ENCODE assay signal across 14 cellular contexts in genomic region chr15:62545392-62546227, GRCh38.
DNase-seq lines count a peak whose midpoint lies in the region; ATAC-seq and TF ChIP-seq lines count a peak whose summit lies in the region.
"Had no signal": no experiment of that assay in that cellular context is flagged by ENCODE, and none has a peak within 500 bp of the region (broad histone marks: within the 10 kb centered on the region; RNA-seq: fewer than 3 reads in every experiment).

No MANE protein-coding gene starts in this region.

- H3K9me3 Mint-ChIP-seq in endodermal cell = no peaks in the 10 kb centered on the region
- no peaks in the 10 kb centered on the region for H3K9me3 Mint-ChIP-seq in mesothelial cell of epicardium
- H3K9me3 Mint-ChIP-seq: stimulated activated naive CD8-positive, alpha-beta T cell treated with anti-CD3 and anti-CD28 coated beads, Interleukin-15, Interleukin-2, amounts not matched to agents 100 ng/mL and 50 ng/mL, for 24 hours had no signal

- peak overlapping the region; percentile 4 for H3K27ac Mint-ChIP-seq in endodermal cell
- no peak overlapping the region for H3K27ac Mint-ChIP-seq in mesothelial cell of epicardium
- H3K27ac Mint-ChIP-seq: stimulated activated naive CD8-positive, alpha-beta T cell treated with anti-CD3 and anti-CD28 coated beads, Interleukin-15, Interleukin-2, amounts not matched to agents 100 ng/mL and 50 ng/mL, for 24 hours had no signal

- H3K36me3 Mint-ChIP-seq in endodermal cell (ENCODE audit: low read depth) (no peaks in the 10 kb centered on the region), mesothelial cell of epicardium (no peaks in the 10 kb centered on the region)

- TF ChIP-seq EP300 in transverse colon (IDR thresholded peaks at IDR 0.05; ENCODE audit: low read depth) = no peak

- no peak for TF ChIP-seq POLR2A in transverse colon (IDR thresholded peaks at IDR 0.05)

- WGBS in endodermal cell (ENCODE audit: insufficient coverage in 1 of 2, insufficient read length in 1 of 2), 2 experiments = 94 to 100% methylated on average over 3 to 4 of the region's 4 CpGs
- WGBS in lung, 2 donors = 46 to 68% methylated on average over 4 of the region's 4 CpGs
- 47% methylated on average over 4 of the region's 4 CpGs; no CpG with 5 or more reads in 1 of the 2 donors for WGBS in transverse colon (ENCODE audit: low coverage in 1 of 2), 2 donors

- intact Hi-C loops in transverse colon (cut with DNase I; ENCODE audit: low total_unique reads) = no loop called here

- H3K4me3 ChIP-seq in endodermal cell (ENCODE audit: low read length) (no peak overlapping the region), lung (no peak overlapping the region), transverse colon (no peak overlapping the region)

- no peak overlapping the region for H3K9ac ChIP-seq in endodermal cell (ENCODE audit: extremely low read depth, low read length, poor library complexity, severe bottlenecking)

- H3K9me3 ChIP-seq in endodermal cell (ENCODE audit: control insufficient read depth, low read length) (no peaks in the 10 kb centered on the region), lung (ENCODE audit: control insufficient read depth in 2 of 2, insufficient read depth in 1 of 2, low read length in 1 of 2) (no peaks in the 10 kb centered on the region), transverse colon (no peaks in the 10 kb centered on the region)

- TF ChIP-seq CTCF in endodermal cell (conservative IDR thresholded peaks at IDR 0.05) (no peak), lung (IDR thresholded peaks at IDR 0.05; ENCODE audit: control extremely low read depth, extremely low read depth) (no peak), transverse colon (IDR thresholded peaks at IDR 0.05) (no peak), mesothelial cell of epicardium (IDR thresholded peaks at IDR 0.05; ENCODE audit: unreplicated experiment) (no peak)

- H3K36me3 ChIP-seq in endodermal cell (ENCODE audit: control insufficient read depth, insufficient read depth, low read length) (no peaks in the 10 kb centered on the region), lung (ENCODE audit: control insufficient read depth in 2 of 2, insufficient read depth in 2 of 2, low read length in 2 of 2) (no peaks in the 10 kb centered on the region), transverse colon (no peaks in the 10 kb centered on the region)

- H3K4me3 Mint-ChIP-seq in endodermal cell (no peak overlapping the region), mesothelial cell of epicardium (no peak overlapping the region)
- H3K4me3 Mint-ChIP-seq: stimulated activated naive CD8-positive, alpha-beta T cell treated with anti-CD3 and anti-CD28 coated beads, Interleukin-15, Interleukin-2, amounts not matched to agents 100 ng/mL and 50 ng/mL, for 24 hours had no signal

- H3K27ac ChIP-seq in endodermal cell (ENCODE audit: low read depth, low read length) (no peak overlapping the region), lung (ENCODE audit: low read depth in 1 of 2, low read length in 1 of 2) (peak overlapping the region; percentile 41 to 46), transverse colon (peak overlapping the region; percentile 43 to 58 (median 52))
- H3K27ac ChIP-seq: 22Rv1 had no signal

- DNase-seq in NCI-H1105 treated with DMSO at 0.1 percent for 48 hours (lab: John Stamatoyannopoulos, UW) = peak; percentile 18
- DNase-seq in NCI-H1105 (lab: John Stamatoyannopoulos, UW) = no peak
- no peak for DNase-seq in endodermal cell
- peak; percentile 34 for DNase-seq in lung (ENCODE audit: low spot score)
- DNase-seq in transverse colon = peak; percentile 67
- no peak for DNase-seq in mesothelial cell of epicardium (ENCODE audit: low spot score in 2 of 2, unreplicated experiment in 2 of 2)
- DNase-seq in NCI-H226 = no peak
- DNase-seq: activated T-cell treated with anti-CD3 and anti-CD28 coated beads for 4 hours, erythroblast, SHP77 treated with DMSO at 0.1 percent for 48 hours had no signal

- peaks cover 41% of the 10 kb centered on the region for H3K4me1 Mint-ChIP-seq in endodermal cell
- H3K4me1 Mint-ChIP-seq in mesothelial cell of epicardium = peaks cover 15% of the 10 kb centered on the region

- H3K4me1 ChIP-seq in endodermal cell (ENCODE audit: control insufficient read depth, insufficient read depth, low read length) (peaks cover 22% of the 10 kb centered on the region), lung (ENCODE audit: control insufficient read depth in 2 of 2, insufficient read depth in 2 of 2, low read length in 2 of 2) (peaks cover 7 to 32% of the 10 kb centered on the region in 2 donors), transverse colon (peaks cover 11 to 17% (median 14%) of the 10 kb centered on the region in 4 donors)

- no peaks in the 10 kb centered on the region for H3K27me3 Mint-ChIP-seq in endodermal cell (ENCODE audit: insufficient read depth)
- H3K27me3 Mint-ChIP-seq in mesothelial cell of epicardium (ENCODE audit: low read depth) = no peaks in the 10 kb centered on the region
- H3K27me3 Mint-ChIP-seq: stimulated activated naive CD8-positive, alpha-beta T cell treated with anti-CD3 and anti-CD28 coated beads, Interleukin-15, Interleukin-2, amounts not matched to agents 100 ng/mL and 50 ng/mL, for 24 hours had no signal

- H3K27me3 ChIP-seq in endodermal cell (ENCODE audit: control insufficient read depth, insufficient read depth, low read length, poor library complexity, severe bottlenecking) = no peaks in the 10 kb centered on the region
- H3K27me3 ChIP-seq in lung (ENCODE audit: control insufficient read depth, insufficient read depth) = no peaks in the 10 kb centered on the region
- no peaks in the 10 kb centered on the region for H3K27me3 ChIP-seq in transverse colon

- in situ Hi-C loops in transverse colon (cut with MboI; ENCODE audit: low pct_ligation_motif_present in 1 of 4, low pct_unique_long_range_greater_than_20kb in 1 of 4, low sequenced_read_pairs in 3 of 4) = no loop called here

- no peak for ATAC-seq in lung (ENCODE audit: insufficient read depth, low FRiP score)
- ATAC-seq in HG02852 (IDR thresholded peaks at IDR 0.05; ENCODE audit: unreplicated experiment) = no peak
- ATAC-seq: HCT116 had no signal

Comparison
In these comparisons a context has a peak if more than half of its experiments do, and no peak if none do; other contexts are left out.
1. DNase-seq: peak in NCI-H1105 treated with DMSO at 0.1 percent for 48 hours (single experiment), lung (single experiment) and transverse colon (single experiment); none in NCI-H1105 (single experiment), endodermal cell (single experiment), mesothelial cell of epicardium (0 of 2) and NCI-H226 (single experiment).